ENCODE assay signal across 32 cellular contexts in genomic region chr10:35359873-35360272, GRCh38.
"Had no signal": no experiment of that assay in that cellular context is flagged by ENCODE, and none has a peak within 500 bp of the region (broad histone marks: within the 10 kb centered on the region; RNA-seq: fewer than 3 reads in every experiment).

No MANE protein-coding gene starts in this region.

- FAIRE-seq: astrocyte, bronchial epithelial cell, colon had no signal

- H3K27me3 Mint-ChIP-seq: activated B cell treated with CpG ODN at 0.5 μM for 24 hours; activated CD8-positive, alpha-beta T cell treated with anti-CD3 and anti-CD28 coated beads for 36 hours; activated naive CD8-positive, alpha-beta T cell; activated T-helper 17 cell treated with anti-CD3 and anti-CD28 coated beads, Interleukin-2, amount 50 U/mL, for 72 hours; T-helper 17 cell had no signal

- H3K4me3 ChIP-seq: esophagus muscularis mucosa, gastrocnemius medialis had no signal

- H3K9me3 Mint-ChIP-seq: activated B cell treated with CpG ODN at 0.5 μM for 24 hours; activated CD8-positive, alpha-beta T cell treated with anti-CD3 and anti-CD28 coated beads for 36 hours; activated T-cell treated with anti-CD3 and anti-CD28 coated beads, Interleukin-2, amount 50 U/mL, for 4 hours; activated T-helper 17 cell treated with anti-CD3 and anti-CD28 coated beads, Interleukin-2, amount 50 U/mL, for 72 hours; T-helper 2 cell treated with Interferon-gamma antibody and Interleukin-4, amounts not matched to agents 5 μg/mL and 100 μg/mL, for 36 hours had no signal

- H3K36me3 ChIP-seq: brain microvascular endothelial cell, esophagus muscularis mucosa, gastrocnemius medialis, WERI-Rb-1 had no signal

- H3K4me3 Mint-ChIP-seq: activated B cell treated with CpG ODN at 0.5 μM for 24 hours; activated CD8-positive, alpha-beta T cell treated with anti-CD3 and anti-CD28 coated beads for 36 hours; activated naive CD8-positive, alpha-beta T cell; activated T-cell treated with anti-CD3 and anti-CD28 coated beads, Interleukin-2, amount 50 U/mL, for 4 hours; activated T-helper 17 cell treated with anti-CD3 and anti-CD28 coated beads, Interleukin-2, amount 50 U/mL, for 72 hours; T-helper 17 cell; T-helper 2 cell treated with Interferon-gamma antibody and Interleukin-4, amounts not matched to agents 5 μg/mL and 100 μg/mL, for 36 hours had no signal

- H3K27ac ChIP-seq: brain microvascular endothelial cell, esophagus muscularis mucosa, foreskin keratinocyte, gastrocnemius medialis, WERI-Rb-1 had no signal

- H3K27ac Mint-ChIP-seq: activated B cell treated with CpG ODN at 0.5 μM for 24 hours; activated CD8-positive, alpha-beta T cell treated with anti-CD3 and anti-CD28 coated beads for 36 hours; activated naive CD8-positive, alpha-beta T cell; activated T-helper 17 cell treated with anti-CD3 and anti-CD28 coated beads, Interleukin-2, amount 50 U/mL, for 72 hours; T-helper 2 cell treated with Interferon-gamma antibody and Interleukin-4, amounts not matched to agents 5 μg/mL and 100 μg/mL, for 36 hours had no signal

- H3K27me3 ChIP-seq: brain microvascular endothelial cell, esophagus muscularis mucosa, foreskin keratinocyte, gastrocnemius medialis had no signal

- DNase-seq: activated B cell treated with CpG ODN at 0.5 μM for 24 hours; activated CD4-positive, alpha-beta T cell treated with anti-CD3 and anti-CD28 coated beads for 48 hours; activated CD4-positive, alpha-beta T cell treated with anti-CD3 and anti-CD28 coated beads, Interleukin-2, amount 50 U/mL, for 1 hour; activated CD4-positive, alpha-beta T cell treated with anti-CD3 and anti-CD28 coated beads, Interleukin-2, amount 50 U/mL, for 48 hours; activated CD8-positive, alpha-beta memory T cell treated with anti-CD3 and anti-CD28 coated beads for 24 hours; activated CD8-positive, alpha-beta T cell treated with anti-CD3 and anti-CD28 coated beads for 36 hours; activated effector memory CD4-positive, alpha-beta T cell treated with Interleukin-2 at 50 U/mL for 16 hours; activated gamma-delta T cell treated with Interleukin-2 at 50 U/mL for 16 hours; activated naive CD4-positive, alpha-beta T cell treated with anti-CD3 and anti-CD28 coated beads, Interleukin-2, amount 50 U/mL, for 16 hours; activated naive CD4-positive, alpha-beta T cell treated with Interleukin-2 at 50 U/mL for 16 hours; activated T-cell treated with anti-CD3 and anti-CD28 coated beads, Interleukin-2, amount 50 U/mL, for 4 hours; amniotic stem cell; anterior cingulate cortex; brain microvascular endothelial cell; caudate nucleus; cortex of kidney; dermis blood vessel endothelial cell; effector CD4-positive, alpha-beta T cell; foreskin keratinocyte; gastrocnemius medialis; T-helper 1 cell; T-helper 17 cell; T1000; WERI-Rb-1 had no signal

- ATAC-seq: activated CD4-positive, CD25-positive, alpha-beta regulatory T cell treated with anti-CD3 and anti-CD28 coated beads, Interleukin-2, amount 50 U/mL, for 24 hours; activated CD8-positive, alpha-beta T cell treated with anti-CD3 and anti-CD28 coated beads for 36 hours; activated T-cell treated with anti-CD3 and anti-CD28 coated beads, Interleukin-2, amount 50 U/mL, for 4 hours; activated T-helper 17 cell treated with anti-CD3 and anti-CD28 coated beads, Interleukin-2, amount 50 U/mL, for 72 hours; foreskin keratinocyte; gastrocnemius medialis; T-helper 17 cell had no signal

- H3K9me3 ChIP-seq: esophagus muscularis mucosa, gastrocnemius medialis had no signal
